In the genomic region with DNA sequence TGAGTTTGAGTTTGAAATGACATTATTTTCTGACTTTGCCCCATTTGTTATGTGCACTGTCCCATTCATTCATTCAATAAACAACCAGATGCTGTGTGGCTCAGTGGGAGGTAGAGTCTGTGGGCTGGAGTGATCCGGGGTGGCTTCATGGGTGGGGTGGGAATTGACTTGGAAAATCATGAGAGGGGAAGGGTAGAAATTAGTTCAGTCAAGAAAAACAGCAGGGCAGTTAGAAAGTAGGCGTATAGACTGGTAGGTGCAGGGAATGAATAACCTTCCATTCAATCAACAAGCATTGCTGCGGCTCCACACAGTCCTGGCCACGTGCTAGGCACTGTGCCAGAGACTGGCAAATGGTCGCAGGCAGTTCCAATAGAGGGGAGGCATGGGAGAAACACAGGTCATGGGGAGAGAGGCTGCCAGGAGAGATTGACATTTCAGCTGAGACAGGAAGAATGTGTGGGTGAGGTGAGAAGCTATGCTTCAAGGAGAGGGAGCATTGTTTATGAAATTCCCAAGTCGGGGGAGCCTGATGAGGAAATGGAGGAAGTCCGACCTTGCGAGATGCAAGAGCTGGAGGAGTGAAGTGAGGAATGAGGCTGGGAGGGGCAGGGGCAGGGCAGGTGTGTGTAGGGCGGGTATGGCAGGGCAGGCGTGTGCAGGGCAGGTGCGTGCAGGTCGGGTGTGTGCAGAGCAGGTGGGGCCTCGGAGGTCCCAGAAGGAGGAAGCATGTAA, we compare ENCODE assay signal across 1 cellular context.
TF ChIP-seq lines count a peak whose summit lies in the region.

No MANE protein-coding gene starts in this region.

TF ChIP-seq in GM23338, 12 proteins besides CTCF, POLR2A, EP300 and RAD21 (continued from another document):
- TF ChIP-seq, protein P1, sequence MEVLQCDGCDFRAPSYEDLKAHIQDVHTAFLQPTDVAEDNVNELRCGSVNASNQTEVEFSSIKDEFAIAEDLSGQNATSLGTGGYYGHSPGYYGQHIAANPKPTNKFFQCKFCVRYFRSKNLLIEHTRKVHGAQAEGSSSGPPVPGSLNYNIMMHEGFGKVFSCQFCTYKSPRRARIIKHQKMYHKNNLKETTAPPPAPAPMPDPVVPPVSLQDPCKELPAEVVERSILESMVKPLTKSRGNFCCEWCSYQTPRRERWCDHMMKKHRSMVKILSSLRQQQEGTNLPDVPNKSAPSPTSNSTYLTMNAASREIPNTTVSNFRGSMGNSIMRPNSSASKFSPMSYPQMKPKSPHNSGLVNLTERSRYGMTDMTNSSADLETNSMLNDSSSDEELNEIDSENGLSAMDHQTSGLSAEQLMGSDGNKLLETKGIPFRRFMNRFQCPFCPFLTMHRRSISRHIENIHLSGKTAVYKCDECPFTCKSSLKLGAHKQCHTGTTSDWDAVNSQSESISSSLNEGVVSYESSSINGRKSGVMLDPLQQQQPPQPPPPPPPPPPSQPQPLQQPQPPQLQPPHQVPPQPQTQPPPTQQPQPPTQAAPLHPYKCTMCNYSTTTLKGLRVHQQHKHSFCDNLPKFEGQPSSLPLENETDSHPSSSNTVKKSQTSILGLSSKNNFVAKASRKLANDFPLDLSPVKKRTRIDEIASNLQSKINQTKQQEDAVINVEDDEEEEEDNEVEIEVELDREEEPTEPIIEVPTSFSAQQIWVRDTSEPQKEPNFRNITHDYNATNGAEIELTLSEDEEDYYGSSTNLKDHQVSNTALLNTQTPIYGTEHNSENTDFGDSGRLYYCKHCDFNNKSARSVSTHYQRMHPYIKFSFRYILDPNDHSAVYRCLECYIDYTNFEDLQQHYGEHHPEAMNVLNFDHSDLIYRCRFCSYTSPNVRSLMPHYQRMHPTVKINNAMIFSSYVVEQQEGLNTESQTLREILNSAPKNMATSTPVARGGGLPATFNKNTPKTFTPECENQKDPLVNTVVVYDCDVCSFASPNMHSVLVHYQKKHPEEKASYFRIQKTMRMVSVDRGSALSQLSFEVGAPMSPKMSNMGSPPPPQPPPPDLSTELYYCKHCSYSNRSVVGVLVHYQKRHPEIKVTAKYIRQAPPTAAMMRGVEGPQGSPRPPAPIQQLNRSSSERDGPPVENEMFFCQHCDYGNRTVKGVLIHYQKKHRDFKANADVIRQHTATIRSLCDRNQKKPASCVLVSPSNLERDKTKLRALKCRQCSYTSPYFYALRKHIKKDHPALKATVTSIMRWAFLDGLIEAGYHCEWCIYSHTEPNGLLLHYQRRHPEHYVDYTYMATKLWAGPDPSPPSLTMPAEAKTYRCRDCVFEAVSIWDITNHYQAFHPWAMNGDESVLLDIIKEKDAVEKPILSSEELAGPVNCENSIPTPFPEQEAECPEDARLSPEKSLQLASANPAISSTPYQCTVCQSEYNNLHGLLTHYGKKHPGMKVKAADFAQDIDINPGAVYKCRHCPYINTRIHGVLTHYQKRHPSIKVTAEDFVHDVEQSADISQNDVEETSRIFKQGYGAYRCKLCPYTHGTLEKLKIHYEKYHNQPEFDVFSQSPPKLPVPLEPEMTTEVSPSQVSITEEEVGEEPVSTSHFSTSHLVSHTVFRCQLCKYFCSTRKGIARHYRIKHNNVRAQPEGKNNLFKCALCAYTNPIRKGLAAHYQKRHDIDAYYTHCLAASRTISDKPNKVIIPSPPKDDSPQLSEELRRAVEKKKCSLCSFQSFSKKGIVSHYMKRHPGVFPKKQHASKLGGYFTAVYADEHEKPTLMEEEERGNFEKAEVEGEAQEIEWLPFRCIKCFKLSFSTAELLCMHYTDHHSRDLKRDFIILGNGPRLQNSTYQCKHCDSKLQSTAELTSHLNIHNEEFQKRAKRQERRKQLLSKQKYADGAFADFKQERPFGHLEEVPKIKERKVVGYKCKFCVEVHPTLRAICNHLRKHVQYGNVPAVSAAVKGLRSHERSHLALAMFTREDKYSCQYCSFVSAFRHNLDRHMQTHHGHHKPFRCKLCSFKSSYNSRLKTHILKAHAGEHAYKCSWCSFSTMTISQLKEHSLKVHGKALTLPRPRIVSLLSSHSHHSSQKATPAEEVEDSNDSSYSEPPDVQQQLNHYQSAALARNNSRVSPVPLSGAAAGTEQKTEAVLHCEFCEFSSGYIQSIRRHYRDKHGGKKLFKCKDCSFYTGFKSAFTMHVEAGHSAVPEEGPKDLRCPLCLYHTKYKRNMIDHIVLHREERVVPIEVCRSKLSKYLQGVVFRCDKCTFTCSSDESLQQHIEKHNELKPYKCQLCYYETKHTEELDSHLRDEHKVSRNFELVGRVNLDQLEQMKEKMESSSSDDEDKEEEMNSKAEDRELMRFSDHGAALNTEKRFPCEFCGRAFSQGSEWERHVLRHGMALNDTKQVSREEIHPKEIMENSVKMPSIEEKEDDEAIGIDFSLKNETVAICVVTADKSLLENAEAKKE (CRISPR knock-in tag; IDR thresholded peaks at IDR 0.05): no peak
